Comparison of ENCODE assay signal across 8 cellular contexts in the genomic region with DNA sequence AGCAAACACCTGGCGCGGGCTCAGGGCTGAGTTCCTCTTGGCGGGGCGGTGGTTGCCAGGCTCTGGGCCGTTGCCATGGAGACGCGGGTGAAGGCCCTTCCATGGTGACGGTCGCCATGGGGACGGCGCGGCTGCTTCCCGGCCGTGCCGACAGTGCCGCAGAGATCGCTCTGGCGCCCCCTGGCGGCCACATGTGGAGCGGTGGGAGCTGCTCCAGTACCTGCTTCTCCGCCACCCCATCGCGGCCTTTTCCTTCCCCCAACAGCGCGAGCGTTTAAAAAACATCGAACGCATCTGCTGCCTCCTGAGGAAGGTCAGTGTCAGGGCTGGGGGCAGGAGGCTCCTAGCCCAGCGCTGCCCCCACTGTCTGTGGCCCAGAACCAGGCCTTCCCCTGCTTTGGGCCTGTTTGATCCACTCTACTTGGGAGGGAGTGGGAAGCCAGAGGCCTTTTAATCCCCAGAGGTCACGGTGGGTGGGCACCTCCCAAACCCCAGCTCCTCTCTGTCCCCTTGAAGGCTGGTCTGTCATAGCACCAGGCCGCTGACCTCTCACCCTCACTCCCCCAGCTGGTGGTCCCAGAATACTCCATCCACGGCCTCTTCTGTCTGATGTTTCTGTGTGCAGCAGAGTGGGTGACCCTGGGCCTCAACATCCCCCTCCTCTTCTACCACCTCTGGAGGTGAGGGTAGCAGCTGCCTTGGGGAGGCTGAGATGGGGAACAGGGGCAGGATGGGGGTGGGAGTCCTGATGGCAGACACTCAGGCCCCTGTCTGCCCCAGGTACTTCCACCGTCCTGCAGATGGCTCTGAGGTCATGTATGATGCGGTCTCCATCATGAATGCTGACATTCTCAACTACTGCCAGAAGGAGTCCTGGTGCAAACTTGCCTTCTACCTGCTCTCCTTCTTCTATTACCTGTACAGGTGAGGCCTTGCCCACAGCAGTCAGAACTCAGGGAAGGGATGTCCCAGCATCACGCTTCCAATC. TPM values are rescaled to one million over a fixed set of nuclear protein-coding genes. Genes with fewer than 3 reads are reported as not detected.
DNase-seq lines count a peak whose midpoint lies in the region; FAIRE-seq and TF ChIP-seq lines count a peak whose summit lies in the region.

No MANE protein-coding gene starts in this region.

- H3K9me3 Mint-ChIP-seq in HFFc6 = no peaks in the 10 kb centered on the region

- TF ChIP-seq CTCF in GM10266 (IDR thresholded peaks at IDR 0.05; ENCODE audit: control insufficient read depth, insufficient read depth, low read depth, missing control alignments) (peak; percentile 98), HFFc6 (IDR thresholded peaks at IDR 0.05) (peak; percentile 100), osteoblast (IDR thresholded peaks at IDR 0.05; ENCODE audit: extremely low read depth, low read depth, low read length) (peak; percentile 88)

- H3K36me3 ChIP-seq in SJSA1 (peaks cover 50% of the 10 kb centered on the region), osteoblast (ENCODE audit: insufficient read depth, low read length) (peaks cover 31% of the 10 kb centered on the region), thymus (ENCODE audit: control insufficient read depth, insufficient read depth) (peaks cover 25% of the 10 kb centered on the region)

- H3K27ac ChIP-seq in SJSA1 (no peak overlapping the region), osteoblast (ENCODE audit: low read depth, low read length) (no peak overlapping the region), thymus (ENCODE audit: low read depth) (peak overlapping the region; percentile 70)

- H3K36me3 Mint-ChIP-seq in HFFc6 (ENCODE audit: low read depth) = no peaks in the 10 kb centered on the region

- peaks cover 26% of the 10 kb centered on the region for H3K4me1 Mint-ChIP-seq in HFFc6 (ENCODE audit: low read depth)

- H2AFZ ChIP-seq in osteoblast (ENCODE audit: low read length) = no peak overlapping the region

- H3K4me2 ChIP-seq in osteoblast (ENCODE audit: insufficient read depth, low read length) = no peak overlapping the region

- peaks cover 35% of the 10 kb centered on the region for H4K20me1 ChIP-seq in osteoblast (ENCODE audit: insufficient read depth, low read length)

- no peak for FAIRE-seq in frontal cortex (lab: Jason Lieb, UNC)

- H3K9me3 ChIP-seq in SJSA1 (replicated peaks) (no peaks in the 10 kb centered on the region), osteoblast (ENCODE audit: low read depth, low read length) (no peaks in the 10 kb centered on the region), thymus (ENCODE audit: control insufficient read depth) (no peaks in the 10 kb centered on the region)

- H3K79me2 ChIP-seq in osteoblast (ENCODE audit: insufficient read depth, low read length) = peaks cover 36% of the 10 kb centered on the region

- H3K27me3 Mint-ChIP-seq in HFFc6 (ENCODE audit: insufficient read depth) = peaks cover 8% of the 10 kb centered on the region

- DNase-seq in GM10266 (ENCODE audit: extremely low spot score) = peak; percentile 99
- peak; percentile 92 for DNase-seq in HFFc6
- peak; percentile 98 for DNase-seq in NCI-H1048 (lab: John Stamatoyannopoulos, UW)
- peak; percentile 92 to 100 for DNase-seq in SJSA1 (ENCODE audit: low read depth in 1 of 2, low spot score in 2 of 2)
- DNase-seq in activated naive CD4-positive, alpha-beta T cell (lab: John Stamatoyannopoulos, UW) = peak; percentile 91 to 99 (median 99)
- DNase-seq in frontal cortex (ENCODE audit: low spot score in 2 of 2) = peak; percentile 99 to 100
- peak; percentile 100 for DNase-seq in osteoblast (ENCODE audit: insufficient read length, low spot score, missing footprints)

- H3K4me3 ChIP-seq in SJSA1 = no peak overlapping the region
- no peak overlapping the region for H3K4me3 ChIP-seq in osteoblast (ENCODE audit: insufficient read depth, low read length)
- peak overlapping the region; percentile 24 for H3K4me3 ChIP-seq in thymus (ENCODE audit: low read length)

- H3K4me1 ChIP-seq in SJSA1 (replicated peaks) = peaks cover 27% of the 10 kb centered on the region
- H3K4me1 ChIP-seq in osteoblast (ENCODE audit: insufficient read depth, low read length) = peaks cover 9% of the 10 kb centered on the region
- H3K4me1 ChIP-seq in thymus (ENCODE audit: control insufficient read depth, insufficient read depth, low read length) = peaks cover 28% of the 10 kb centered on the region

- H3K27me3 ChIP-seq in SJSA1 (replicated peaks) = no peaks in the 10 kb centered on the region
- peaks cover 6% of the 10 kb centered on the region for H3K27me3 ChIP-seq in osteoblast (ENCODE audit: insufficient read depth, low read length)
- no peaks in the 10 kb centered on the region for H3K27me3 ChIP-seq in thymus (ENCODE audit: control insufficient read depth, insufficient read depth)

- 17% methylated on average over 35 of the region's 35 CpGs for WGBS in thymus

- peak overlapping the region; percentile 51 for H3K27ac Mint-ChIP-seq in HFFc6

- H3K4me3 Mint-ChIP-seq in HFFc6 = no peak overlapping the region

RNA-seq across cellular contexts. Expression of gene CNIH2, which starts 4.8 kb away (rescaled TPM):
- total RNA-seq in HFFc6 (2021; fragmentation: NEBNext Ultra II Directional; extraction: Animal tissue kit (Norgen Biotek cat#: 25700)) = 1 to 10 TPM in 3 of 6 experiments, under 1 TPM in 3; 0.73 to 1.9 (median 1.1) TPM
- total RNA-seq in SJSA1 (2014; rRNA removed; shearing (Covaris generic)) = 2.8 and 6.2 TPM in 2 replicates
- total RNA-seq in frontal cortex (41.6 TPM), osteoblast (under 0.01 TPM in 1 of 2 replicates, not detected in the other)
- 1.6 TPM for polyA plus RNA-seq in thymus

RNA-seq across cellular contexts. Expression of gene YIF1A, which starts 6.2 kb away (rescaled TPM):
- total RNA-seq in HFFc6 (2021; fragmentation: NEBNext Ultra II Directional; extraction: Animal tissue kit (Norgen Biotek cat#: 25700)) = 100 to 1,000 TPM; 150 to 183 (median 153) TPM
- total RNA-seq in SJSA1 (2014; rRNA removed; shearing (Covaris generic)) = 162 and 245 TPM in 2 replicates
- total RNA-seq in frontal cortex (28.9 TPM), osteoblast (165 and 182 TPM in 2 replicates)
- polyA plus RNA-seq in thymus = 57.3 TPM

RNA-seq across cellular contexts. Expression of gene TMEM151A, which starts 8.9 kb away (rescaled TPM):
- total RNA-seq in HFFc6 (2021; fragmentation: NEBNext Ultra II Directional; extraction: Animal tissue kit (Norgen Biotek cat#: 25700)) = under 1 TPM in 2 of 6 experiments, not detected in 4; 0.07 to 0.11 TPM
- 0.60 and 0.61 TPM in 2 replicates for total RNA-seq in SJSA1 (2014; rRNA removed; shearing (Covaris generic))
- total RNA-seq in frontal cortex (9.0 TPM), osteoblast (0.29 and 0.36 TPM in 2 replicates)
- 0.02 TPM for polyA plus RNA-seq in thymus

RNA-seq across cellular contexts. Expression of gene RAB1B, which starts 14.3 kb away (rescaled TPM):
- total RNA-seq in HFFc6 (2021; fragmentation: NEBNext Ultra II Directional; extraction: Animal tissue kit (Norgen Biotek cat#: 25700)) = 100 to 1,000 TPM; 220 to 272 (median 246) TPM
- total RNA-seq in SJSA1 (2014; rRNA removed; shearing (Covaris generic)) = 290 and 334 TPM in 2 replicates
- 22.8 TPM for total RNA-seq in frontal cortex
- 75.3 and 75.4 TPM in 2 replicates for total RNA-seq in osteoblast
- 105 TPM for polyA plus RNA-seq in thymus

RNA-seq across cellular contexts. Expression of gene KLC2, which starts 25.3 kb away (rescaled TPM):
- total RNA-seq in HFFc6 (2021; fragmentation: NEBNext Ultra II Directional; extraction: Animal tissue kit (Norgen Biotek cat#: 25700)) = 10 to 100 TPM; 43.4 to 51.9 (median 46.0) TPM
- total RNA-seq in SJSA1 (2014; rRNA removed; shearing (Covaris generic)) = 54.1 and 92.6 TPM in 2 replicates
- 21.6 TPM for total RNA-seq in frontal cortex
- total RNA-seq in osteoblast = 21.7 and 33.9 TPM in 2 replicates
- 36.5 TPM for polyA plus RNA-seq in thymus
